In genomic region chr2:119384971-119385370, GRCh38 we compare ENCODE assay signal across 15 cellular contexts. TPM values are rescaled to one million over a fixed set of nuclear protein-coding genes. Genes with fewer than 3 reads are reported as not detected.
A peak's percentile ranks its signal among the peaks of the same experiment; 100 is the strongest.
DNase-seq lines count a peak whose midpoint lies in the region.
"Had no signal": no experiment of that assay in that cellular context is flagged by ENCODE, and none has a peak within 500 bp of the region (broad histone marks: within the 10 kb centered on the region; RNA-seq: fewer than 3 reads in every experiment).

No MANE protein-coding gene starts in this region.

- H3K4me3 ChIP-seq in BLaER1 (no peak overlapping the region), Karpas-422 (ENCODE audit: low read length) (no peak overlapping the region)
- H3K4me3 ChIP-seq: GM12878, GM23338 had no signal

- H3K27ac ChIP-seq in BLaER1 (no peak overlapping the region), Karpas-422 (ENCODE audit: low read length) (no peak overlapping the region)

- H3K9ac ChIP-seq in BLaER1, result no peak overlapping the region
- H3K9ac ChIP-seq in Karpas-422 (ENCODE audit: low read length), result no peak overlapping the region

- H3K4me2 ChIP-seq in BLaER1 (peak overlapping the region; percentile 24), Karpas-422 (ENCODE audit: low read depth, low read length, poor library complexity, severe bottlenecking) (no peak overlapping the region)
- H3K4me2 ChIP-seq: GM23338 had no signal

- H3K9me3 ChIP-seq in BLaER1 (no peaks in the 10 kb centered on the region), Karpas-422 (ENCODE audit: low read length) (no peaks in the 10 kb centered on the region)

- no peaks in the 10 kb centered on the region for H3K79me2 ChIP-seq in Karpas-422 (ENCODE audit: low read length)

- DNase-seq in NCI-H82 (lab: John Stamatoyannopoulos, UW), result peak; percentile 9
- no peak for DNase-seq in NCI-H82 treated with DMSO at 0.1 percent for 48 hours (lab: John Stamatoyannopoulos, UW; ENCODE audit: unreplicated experiment)
- DNase-seq in D341Med (ENCODE audit: low spot score), result peak; percentile 4
- DNase-seq in RPMI8226, result peak; percentile 27
- DNase-seq in dermis blood vessel endothelial cell, result no peak
- no peak for DNase-seq in Karpas-422
- DNase-seq in NCI-H1694 treated with DMSO at 0.1 percent for 48 hours (lab: John Stamatoyannopoulos, UW), result no peak
- DNase-seq: ACHN, COR-L47, DMS79, H7 had no signal

- no peaks in the 10 kb centered on the region for H3K9me2 ChIP-seq in Karpas-422 (replicated peaks; ENCODE audit: insufficient read depth, low read length)

- H2AFZ ChIP-seq in Karpas-422 (ENCODE audit: low read length), result no peak overlapping the region
- H2AFZ ChIP-seq: GM23338 had no signal

- H4K20me1 ChIP-seq in BLaER1 (no peaks in the 10 kb centered on the region), Karpas-422 (ENCODE audit: insufficient read depth, low read depth, low read length) (no peaks in the 10 kb centered on the region)

- no peaks in the 10 kb centered on the region for H3K36me3 ChIP-seq in BLaER1
- H3K36me3 ChIP-seq in Karpas-422 (ENCODE audit: insufficient read depth, low read length), result no peaks in the 10 kb centered on the region

- H3K27me3 ChIP-seq in BLaER1 (no peaks in the 10 kb centered on the region), Karpas-422 (ENCODE audit: low read length) (no peaks in the 10 kb centered on the region)

- H3K4me1 ChIP-seq in BLaER1 (peaks cover 70% of the 10 kb centered on the region), Karpas-422 (ENCODE audit: low read length) (0 out of 2 replicates have a peak, but pooled peaks cover 3% of the 10 kb centered on the region)

RNA-seq across cellular contexts. Expression of gene DBI, which starts 18.2 kb away (rescaled TPM):
- 82.2 and 121 TPM in 2 replicates for total RNA-seq in dermis blood vessel endothelial cell
- 70.9 and 109 TPM in 2 replicates for total RNA-seq in Karpas-422 (2014; rRNA removed; shearing (Covaris generic); ENCODE audit: low replicate concordance)

RNA-seq across cellular contexts. Expression of gene C2orf76, which starts 18.3 kb away (rescaled TPM):
- 12.6 and 14.6 TPM in 2 replicates for total RNA-seq in dermis blood vessel endothelial cell
- 6.6 TPM in 2 replicates for total RNA-seq in Karpas-422 (2014; rRNA removed; shearing (Covaris generic); ENCODE audit: low replicate concordance)

RNA-seq across cellular contexts. Expression of gene TMEM37, which starts 46.7 kb away (rescaled TPM):
- 0.05 and 0.51 TPM in 2 replicates for total RNA-seq in dermis blood vessel endothelial cell
- not detected in 2 replicates for total RNA-seq in Karpas-422 (2014; rRNA removed; shearing (Covaris generic); ENCODE audit: low replicate concordance)
- total RNA-seq: CD8-positive, alpha-beta T cell had no signal

Comparison
In these comparisons a context has a peak if more than half of its experiments do, and no peak if none do; other contexts are left out.
1. DNase-seq: peak in NCI-H82 (single experiment), D341Med (single experiment) and RPMI8226 (single experiment); none in NCI-H82 treated with DMSO at 0.1 percent for 48 hours (single experiment), dermis blood vessel endothelial cell (single experiment), Karpas-422 (single experiment) and NCI-H1694 treated with DMSO at 0.1 percent for 48 hours (single experiment).